ENCODE assay signal across 1 cellular context in genomic region chr7:87628780-87629569, GRCh38.
TF ChIP-seq lines count a peak whose summit lies in the region.

No MANE protein-coding gene starts in this region.

TF ChIP-seq in A549, 52 proteins besides CTCF, POLR2A, EP300 and RAD21 (continued from another document):
- TF ChIP-seq BHLHE40 (IDR thresholded peaks at IDR 0.05; ENCODE audit: low read depth, low read length) (no peak), SMC3 (IDR thresholded peaks at IDR 0.05) (no peak)
